Comparison of ENCODE assay signal across 8 cellular contexts in the genomic region with DNA sequence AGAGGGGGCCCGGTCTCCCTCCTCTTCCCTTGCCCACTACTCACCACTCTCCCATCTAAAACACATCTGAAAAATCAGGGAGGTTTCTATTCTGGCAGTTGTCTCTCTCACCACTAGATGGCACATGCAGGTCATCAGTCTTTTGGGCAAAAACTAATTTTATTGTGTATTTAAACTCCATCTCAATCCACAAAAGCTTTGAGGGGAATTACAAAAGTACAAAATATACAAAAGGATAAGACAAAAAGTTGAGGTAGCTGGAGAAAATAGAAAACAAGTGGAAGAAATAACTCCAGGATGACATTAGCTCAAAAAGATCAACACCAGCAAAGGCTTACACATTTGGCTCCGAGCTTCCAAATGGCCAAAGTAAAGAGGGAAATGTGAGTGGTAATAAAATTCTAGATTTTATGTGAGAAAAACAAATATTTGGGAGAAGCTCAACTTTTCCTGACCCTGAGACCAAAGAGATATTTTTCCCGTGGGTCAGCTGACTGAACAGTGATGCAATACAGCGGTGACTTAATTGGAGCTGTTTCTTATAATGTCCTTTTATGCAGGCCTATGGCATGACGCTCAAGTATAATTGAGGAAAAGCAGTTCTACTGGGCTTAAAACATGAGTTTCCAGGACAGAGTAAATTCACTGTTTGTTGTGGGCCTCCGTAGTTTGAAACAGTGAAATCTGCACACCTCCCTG.
A peak's percentile ranks its signal among the peaks of the same experiment; 100 is the strongest.
DNase-seq lines count a peak whose midpoint lies in the region; ATAC-seq, FAIRE-seq and TF ChIP-seq lines count a peak whose summit lies in the region.

No MANE protein-coding gene starts in this region.

- no peaks in the 10 kb centered on the region for H4K20me1 ChIP-seq in hepatocyte (ENCODE audit: insufficient read depth, poor library complexity, severe bottlenecking)

- no peaks in the 10 kb centered on the region for H3K79me2 ChIP-seq in hepatocyte

- no peak for FAIRE-seq in A549 (lab: Jason Lieb, UNC)

- CTCF ChIA-PET in A549 (lab: Yijun Ruan, JAX), result interaction anchor here (0.6 to 3.0 kb wide), 18 partner anchors 9 to 1736 kb away, joined by 3 to 16 read pairs (median 4); no protein-coding TSS in a partner anchor

- H2AFZ ChIP-seq in hepatocyte, result no peak overlapping the region

- DNase-seq in A549 (ENCODE audit: low read depth in 1 of 2, low spot score in 1 of 2), result peak in 1 of 2 experiments; percentile 31
- peak; percentile 61 for DNase-seq in GM03348 (ENCODE audit: low spot score)
- peak; percentile 33 for DNase-seq in NCI-H2029 (lab: John Stamatoyannopoulos, UW)
- peak; percentile 51 for DNase-seq in hepatocyte (ENCODE audit: low spot score)
- no peak for DNase-seq in type B pancreatic cell (ENCODE audit: extremely low spot score, unreplicated experiment)
- DNase-seq in occipital lobe (lab: John Stamatoyannopoulos, UW), result no peak

- peak overlapping the region; percentile 69 for H3K4me3 Mint-ChIP-seq in type B pancreatic cell

- POLR2A ChIA-PET in A549 (lab: Yijun Ruan, JAX), result no interaction called here

- H3K4me1 ChIP-seq in A549 (peaks cover 4% of the 10 kb centered on the region; the same call in 2 of the 3 replicates), hepatocyte (ENCODE audit: insufficient read depth) (peaks cover 5% of the 10 kb centered on the region)

- peak; percentile 65 to 67 for TF ChIP-seq RAD21 in A549 (conservative IDR thresholded peaks at IDR 0.05 in 1 of 2, IDR thresholded peaks at IDR 0.05 in 1 of 2)

- no peak overlapping the region for H3K27ac Mint-ChIP-seq in type B pancreatic cell

- H3K4me3 ChIP-seq in A549, result no peak overlapping the region
- no peak overlapping the region for H3K4me3 ChIP-seq in WI38 (ENCODE audit: low read depth, low read length)
- H3K4me3 ChIP-seq in hepatocyte, result no peak overlapping the region

- peaks cover 7% of the 10 kb centered on the region for H3K27me3 Mint-ChIP-seq in type B pancreatic cell

- H3K27me3 ChIP-seq in hepatocyte, result no peaks in the 10 kb centered on the region

- H3K27ac ChIP-seq in A549 (no peak overlapping the region), hepatocyte (no peak overlapping the region)

- H3K36me3 Mint-ChIP-seq in type B pancreatic cell, result no peaks in the 10 kb centered on the region

- no peaks in the 10 kb centered on the region for H3K36me3 ChIP-seq in hepatocyte (replicated peaks; ENCODE audit: insufficient read depth, low read depth)

- ATAC-seq in A549 (0 out of 6 replicates have a peak, but pooled peaks of 1 of the 2 experiments have one; percentile 23), HG03520 (IDR thresholded peaks at IDR 0.05; ENCODE audit: unreplicated experiment) (no peak)

- no peaks in the 10 kb centered on the region for H3K9me2 ChIP-seq in hepatocyte (replicated peaks; ENCODE audit: insufficient read depth)

- H3K4me1 Mint-ChIP-seq in type B pancreatic cell (ENCODE audit: unreplicated experiment), result peaks cover 15% of the 10 kb centered on the region

- TF ChIP-seq POLR2A in A549 (IDR thresholded peaks at IDR 0.05; ENCODE audit: low read length), result no peak

- H3K4me2 ChIP-seq in A549 (no peak overlapping the region), hepatocyte (no peak overlapping the region)

- TF ChIP-seq EP300 in A549 (IDR thresholded peaks at IDR 0.05), result no peak

- TF ChIP-seq CTCF in A549 (IDR thresholded peaks at IDR 0.05) (peak; percentile 76), WI38 (IDR thresholded peaks at IDR 0.05; ENCODE audit: low read depth, low read length) (peak; percentile 80), hepatocyte (IDR thresholded peaks at IDR 0.05; ENCODE audit: poor library complexity) (peak; percentile 83), type B pancreatic cell (conservative IDR thresholded peaks at IDR 0.05) (peak; percentile 89)

- no peaks in the 10 kb centered on the region for H3K9me3 Mint-ChIP-seq in type B pancreatic cell

- WGBS in A549 (ENCODE audit: missing lambda C conversion rate), result 60% methylated on average over 6 of the region's 6 CpGs
- WGBS in hepatocyte (ENCODE audit: low lambda C conversion rate, missing lambda C conversion rate), result 76% methylated on average over 6 of the region's 6 CpGs

- no peaks in the 10 kb centered on the region for H3K9me3 ChIP-seq in A549
- no peaks in the 10 kb centered on the region for H3K9me3 ChIP-seq in hepatocyte (ENCODE audit: low read depth)

TF ChIP-seq in A549, 52 proteins besides CTCF, POLR2A, EP300 and RAD21:
- TF ChIP-seq MAZ (IDR thresholded peaks at IDR 0.05; ENCODE audit: borderline replicate concordance, low read depth, low read length), result no peak
- no peak for TF ChIP-seq HEYL (CRISPR knock-in tag; IDR thresholded peaks at IDR 0.05)
- TF ChIP-seq BHLHE40 (IDR thresholded peaks at IDR 0.05; ENCODE audit: low read depth, low read length), result no peak
- peak; percentile 55 for TF ChIP-seq SMC3 (IDR thresholded peaks at IDR 0.05)
- TF ChIP-seq RNF2 (IDR thresholded peaks at IDR 0.05; ENCODE audit: borderline replicate concordance, low read depth), result no peak
- TF ChIP-seq FOSB (CRISPR knock-in tag; IDR thresholded peaks at IDR 0.05), result no peak
- no peak for TF ChIP-seq KDM5A (IDR thresholded peaks at IDR 0.05)
- TF ChIP-seq POLR2AphosphoS2 (conservative IDR thresholded peaks at IDR 0.05; ENCODE audit: low read length), result no peak
- peak in 1 of 2 experiments; percentile 18; a peak in 1 of 4 replicates for TF ChIP-seq CEBPB (IDR thresholded peaks at IDR 0.05)

Comparison
In these comparisons a context has a peak if more than half of its experiments do, and no peak if none do; other contexts are left out.
1. DNase-seq: peak in GM03348 (single experiment), NCI-H2029 (single experiment) and hepatocyte (single experiment); none in type B pancreatic cell (single experiment) and occipital lobe (single experiment).
2. Peak in every context shown above with its lines, with median percentiles within 50 percentile points of each other: CTCF ChIP-seq.